Comparison of ENCODE assay signal across 9 cellular contexts in genomic region chr6:45382391-45382790, GRCh38. TPM values are rescaled to one million over a fixed set of nuclear protein-coding genes. Genes with fewer than 3 reads are reported as not detected.
"Had no signal": no experiment of that assay in that cellular context is flagged by ENCODE, and none has a peak within 500 bp of the region (broad histone marks: within the 10 kb centered on the region; RNA-seq: fewer than 3 reads in every experiment).

No MANE protein-coding gene starts in this region.

- H2AFZ ChIP-seq: GM23248 had no signal

- H3K4me3 Mint-ChIP-seq: H9, IgD-negative memory B cell had no signal

- H3K27ac ChIP-seq: GM23248, HL-60 had no signal

- ATAC-seq: HepG2 had no signal

- H3K27ac Mint-ChIP-seq: H9 had no signal

- FAIRE-seq: H54, HepG2 had no signal

- H3K9ac ChIP-seq: GM23248 had no signal

- H3K27me3 Mint-ChIP-seq: IgD-negative memory B cell had no signal

- H3K4me3 ChIP-seq: GM23248 had no signal

- H3K36me3 Mint-ChIP-seq: IgD-negative memory B cell had no signal

- DNase-seq: GM23248, GOT3, H9, HCEC 1CT, KG1 had no signal

- H3K9me3 Mint-ChIP-seq: H9, IgD-negative memory B cell had no signal

RNA-seq across cellular contexts. Expression of gene RUNX2, which starts 54.3 kb away (rescaled TPM):
- total RNA-seq: HepG2 had no signal
- polyA plus RNA-seq: HepG2 had no signal
